Comparison of ENCODE assay signal across 1 cellular context in the genomic region with DNA sequence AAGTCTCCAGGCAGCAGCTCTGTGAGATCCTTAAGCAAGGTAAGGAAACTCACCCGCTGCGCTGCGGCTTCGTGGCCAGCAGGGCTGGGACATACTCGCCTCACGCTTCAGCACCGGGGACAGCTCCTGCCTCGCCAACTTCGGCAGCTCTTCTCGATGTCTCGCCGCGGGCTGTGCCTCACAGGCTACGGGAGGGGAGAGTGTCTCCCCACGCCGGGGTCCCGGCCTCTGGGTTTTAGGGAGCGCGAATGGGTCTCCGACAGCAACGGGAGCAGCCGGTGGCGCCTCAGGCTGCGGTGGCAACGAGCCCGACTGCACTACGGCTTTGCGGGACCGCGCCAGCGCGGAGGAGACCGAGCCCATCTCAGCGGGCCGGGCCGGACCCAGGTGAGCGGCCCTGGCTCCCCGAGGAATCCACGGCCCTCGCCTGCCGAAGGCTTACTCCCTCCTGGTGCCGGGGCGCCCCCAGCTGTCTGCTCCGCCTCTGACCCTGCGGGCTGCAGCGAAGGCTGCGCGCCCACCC.
TF ChIP-seq lines count a peak whose summit lies in the region.

No MANE protein-coding gene starts in this region.

TF ChIP-seq in K562, 482 proteins besides CTCF, POLR2A, EP300 and RAD21 (continued from another document and continues in another):
- TF ChIP-seq, protein P1, sequence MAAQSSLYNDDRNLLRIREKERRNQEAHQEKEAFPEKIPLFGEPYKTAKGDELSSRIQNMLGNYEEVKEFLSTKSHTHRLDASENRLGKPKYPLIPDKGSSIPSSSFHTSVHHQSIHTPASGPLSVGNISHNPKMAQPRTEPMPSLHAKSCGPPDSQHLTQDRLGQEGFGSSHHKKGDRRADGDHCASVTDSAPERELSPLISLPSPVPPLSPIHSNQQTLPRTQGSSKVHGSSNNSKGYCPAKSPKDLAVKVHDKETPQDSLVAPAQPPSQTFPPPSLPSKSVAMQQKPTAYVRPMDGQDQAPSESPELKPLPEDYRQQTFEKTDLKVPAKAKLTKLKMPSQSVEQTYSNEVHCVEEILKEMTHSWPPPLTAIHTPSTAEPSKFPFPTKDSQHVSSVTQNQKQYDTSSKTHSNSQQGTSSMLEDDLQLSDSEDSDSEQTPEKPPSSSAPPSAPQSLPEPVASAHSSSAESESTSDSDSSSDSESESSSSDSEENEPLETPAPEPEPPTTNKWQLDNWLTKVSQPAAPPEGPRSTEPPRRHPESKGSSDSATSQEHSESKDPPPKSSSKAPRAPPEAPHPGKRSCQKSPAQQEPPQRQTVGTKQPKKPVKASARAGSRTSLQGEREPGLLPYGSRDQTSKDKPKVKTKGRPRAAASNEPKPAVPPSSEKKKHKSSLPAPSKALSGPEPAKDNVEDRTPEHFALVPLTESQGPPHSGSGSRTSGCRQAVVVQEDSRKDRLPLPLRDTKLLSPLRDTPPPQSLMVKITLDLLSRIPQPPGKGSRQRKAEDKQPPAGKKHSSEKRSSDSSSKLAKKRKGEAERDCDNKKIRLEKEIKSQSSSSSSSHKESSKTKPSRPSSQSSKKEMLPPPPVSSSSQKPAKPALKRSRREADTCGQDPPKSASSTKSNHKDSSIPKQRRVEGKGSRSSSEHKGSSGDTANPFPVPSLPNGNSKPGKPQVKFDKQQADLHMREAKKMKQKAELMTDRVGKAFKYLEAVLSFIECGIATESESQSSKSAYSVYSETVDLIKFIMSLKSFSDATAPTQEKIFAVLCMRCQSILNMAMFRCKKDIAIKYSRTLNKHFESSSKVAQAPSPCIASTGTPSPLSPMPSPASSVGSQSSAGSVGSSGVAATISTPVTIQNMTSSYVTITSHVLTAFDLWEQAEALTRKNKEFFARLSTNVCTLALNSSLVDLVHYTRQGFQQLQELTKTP (IDR thresholded peaks at IDR 0.05; ENCODE audit: low read depth in 1 of 2, partially characterized antibody in 2 of 2), result peak in 1 of 2 experiments; percentile 68
- TF ChIP-seq ZBTB17 (CRISPR knock-in tag; IDR thresholded peaks at IDR 0.05) (no peak), CBX3 (IDR thresholded peaks at IDR 0.05; ENCODE audit: borderline replicate concordance in 1 of 2, low read length in 2 of 2) (peak in 1 of 2 experiments; percentile 78; a peak in 2 of 3 replicates), HLTF (IDR thresholded peaks at IDR 0.05) (no peak), BCLAF1 (IDR thresholded peaks at IDR 0.05; ENCODE audit: borderline replicate concordance in 1 of 2, control insufficient read depth in 1 of 2, low read depth in 2 of 2, low read length in 1 of 2) (no peak), MIER1 (IDR thresholded peaks at IDR 0.05; ENCODE audit: low read depth) (peak; percentile 98), RBM14 (IDR thresholded peaks at IDR 0.05; ENCODE audit: borderline replicate concordance, insufficient read depth, low read depth, low read length) (0 out of 2 replicates have a peak, but pooled peaks have one; percentile 32), PTRF (tag; IDR thresholded peaks at IDR 0.05) (no peak), CREB1 (IDR thresholded peaks at IDR 0.05) (no peak), CREB1 (CRISPR knock-in tag; IDR thresholded peaks at IDR 0.05) (peak; percentile 57), CBX5 (IDR thresholded peaks at IDR 0.05; ENCODE audit: borderline replicate concordance, low read depth) (0 out of 2 replicates have a peak, but pooled peaks have one; percentile 40), HDAC1 (IDR thresholded peaks at IDR 0.05) (0 out of 4 replicates have a peak, but pooled peaks of 1 of the 2 experiments have one; percentile 26), KDM2B (CRISPR knock-in tag; IDR thresholded peaks at IDR 0.05) (no peak), ETS2 (tag; IDR thresholded peaks at IDR 0.05; ENCODE audit: borderline replicate concordance, poor library complexity, severe bottlenecking) (no peak), NRF1 (conservative IDR thresholded peaks at IDR 0.05 in 1 of 2, IDR thresholded peaks at IDR 0.05 in 1 of 2) (0 out of 4 replicates have a peak, but pooled peaks of 1 of the 2 experiments have one; percentile 18), ZNF239 (CRISPR knock-in tag; IDR thresholded peaks at IDR 0.05) (no peak), DMBX1 (CRISPR knock-in tag; IDR thresholded peaks at IDR 0.05; ENCODE audit: borderline replicate concordance) (peak; percentile 86; the same call in 1 of the 2 replicates), STAG1 (CRISPR knock-in tag; IDR thresholded peaks at IDR 0.05; ENCODE audit: borderline replicate concordance) (peak; percentile 12; the same call in 1 of the 2 replicates), HMGXB4 (CRISPR knock-in tag; IDR thresholded peaks at IDR 0.05) (0 out of 2 replicates have a peak, but pooled peaks have one; percentile 52), LCOR (CRISPR knock-in tag; IDR thresholded peaks at IDR 0.05) (peak; percentile 80; the same call in 1 of the 2 replicates), REST (CRISPR knock-in tag; IDR thresholded peaks at IDR 0.05; ENCODE audit: low read depth) (peak; percentile 99), ZNF232 (CRISPR knock-in tag; IDR thresholded peaks at IDR 0.05) (peak; percentile 65; the same call in 1 of the 2 replicates), MNT (conservative IDR thresholded peaks at IDR 0.05) (0 out of 4 replicates have a peak, but pooled peaks of 1 of the 2 experiments have one; percentile 19), FOSL1 (tag; conservative IDR thresholded peaks at IDR 0.05) (no peak), MAZ (CRISPR knock-in tag; conservative IDR thresholded peaks at IDR 0.05 in 1 of 2, IDR thresholded peaks at IDR 0.05 in 1 of 2) (peak in 1 of 2 experiments; percentile 81; a peak in 2 of 4 replicates), TEAD1 (CRISPR knock-in tag; IDR thresholded peaks at IDR 0.05) (peak in 1 of 2 experiments; percentile 51; a peak in 1 of 4 replicates)
- TF ChIP-seq, protein P2, sequence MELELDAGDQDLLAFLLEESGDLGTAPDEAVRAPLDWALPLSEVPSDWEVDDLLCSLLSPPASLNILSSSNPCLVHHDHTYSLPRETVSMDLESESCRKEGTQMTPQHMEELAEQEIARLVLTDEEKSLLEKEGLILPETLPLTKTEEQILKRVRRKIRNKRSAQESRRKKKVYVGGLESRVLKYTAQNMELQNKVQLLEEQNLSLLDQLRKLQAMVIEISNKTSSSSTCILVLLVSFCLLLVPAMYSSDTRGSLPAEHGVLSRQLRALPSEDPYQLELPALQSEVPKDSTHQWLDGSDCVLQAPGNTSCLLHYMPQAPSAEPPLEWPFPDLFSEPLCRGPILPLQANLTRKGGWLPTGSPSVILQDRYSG (tag; conservative IDR thresholded peaks at IDR 0.05; ENCODE audit: low read depth), result 0 out of 2 replicates have a peak, but pooled peaks have one; percentile 39
- TF ChIP-seq, protein P3, sequence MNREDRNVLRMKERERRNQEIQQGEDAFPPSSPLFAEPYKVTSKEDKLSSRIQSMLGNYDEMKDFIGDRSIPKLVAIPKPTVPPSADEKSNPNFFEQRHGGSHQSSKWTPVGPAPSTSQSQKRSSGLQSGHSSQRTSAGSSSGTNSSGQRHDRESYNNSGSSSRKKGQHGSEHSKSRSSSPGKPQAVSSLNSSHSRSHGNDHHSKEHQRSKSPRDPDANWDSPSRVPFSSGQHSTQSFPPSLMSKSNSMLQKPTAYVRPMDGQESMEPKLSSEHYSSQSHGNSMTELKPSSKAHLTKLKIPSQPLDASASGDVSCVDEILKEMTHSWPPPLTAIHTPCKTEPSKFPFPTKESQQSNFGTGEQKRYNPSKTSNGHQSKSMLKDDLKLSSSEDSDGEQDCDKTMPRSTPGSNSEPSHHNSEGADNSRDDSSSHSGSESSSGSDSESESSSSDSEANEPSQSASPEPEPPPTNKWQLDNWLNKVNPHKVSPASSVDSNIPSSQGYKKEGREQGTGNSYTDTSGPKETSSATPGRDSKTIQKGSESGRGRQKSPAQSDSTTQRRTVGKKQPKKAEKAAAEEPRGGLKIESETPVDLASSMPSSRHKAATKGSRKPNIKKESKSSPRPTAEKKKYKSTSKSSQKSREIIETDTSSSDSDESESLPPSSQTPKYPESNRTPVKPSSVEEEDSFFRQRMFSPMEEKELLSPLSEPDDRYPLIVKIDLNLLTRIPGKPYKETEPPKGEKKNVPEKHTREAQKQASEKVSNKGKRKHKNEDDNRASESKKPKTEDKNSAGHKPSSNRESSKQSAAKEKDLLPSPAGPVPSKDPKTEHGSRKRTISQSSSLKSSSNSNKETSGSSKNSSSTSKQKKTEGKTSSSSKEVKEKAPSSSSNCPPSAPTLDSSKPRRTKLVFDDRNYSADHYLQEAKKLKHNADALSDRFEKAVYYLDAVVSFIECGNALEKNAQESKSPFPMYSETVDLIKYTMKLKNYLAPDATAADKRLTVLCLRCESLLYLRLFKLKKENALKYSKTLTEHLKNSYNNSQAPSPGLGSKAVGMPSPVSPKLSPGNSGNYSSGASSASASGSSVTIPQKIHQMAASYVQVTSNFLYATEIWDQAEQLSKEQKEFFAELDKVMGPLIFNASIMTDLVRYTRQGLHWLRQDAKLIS (CRISPR knock-in tag; IDR thresholded peaks at IDR 0.05), result peak; percentile 53; the same call in 1 of the 2 replicates
- TF ChIP-seq, protein P4, sequence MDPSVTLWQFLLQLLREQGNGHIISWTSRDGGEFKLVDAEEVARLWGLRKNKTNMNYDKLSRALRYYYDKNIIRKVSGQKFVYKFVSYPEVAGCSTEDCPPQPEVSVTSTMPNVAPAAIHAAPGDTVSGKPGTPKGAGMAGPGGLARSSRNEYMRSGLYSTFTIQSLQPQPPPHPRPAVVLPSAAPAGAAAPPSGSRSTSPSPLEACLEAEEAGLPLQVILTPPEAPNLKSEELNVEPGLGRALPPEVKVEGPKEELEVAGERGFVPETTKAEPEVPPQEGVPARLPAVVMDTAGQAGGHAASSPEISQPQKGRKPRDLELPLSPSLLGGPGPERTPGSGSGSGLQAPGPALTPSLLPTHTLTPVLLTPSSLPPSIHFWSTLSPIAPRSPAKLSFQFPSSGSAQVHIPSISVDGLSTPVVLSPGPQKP (CRISPR knock-in tag; IDR thresholded peaks at IDR 0.05), result no peak
